ENCODE assay signal across 19 cellular contexts in the genomic region with DNA sequence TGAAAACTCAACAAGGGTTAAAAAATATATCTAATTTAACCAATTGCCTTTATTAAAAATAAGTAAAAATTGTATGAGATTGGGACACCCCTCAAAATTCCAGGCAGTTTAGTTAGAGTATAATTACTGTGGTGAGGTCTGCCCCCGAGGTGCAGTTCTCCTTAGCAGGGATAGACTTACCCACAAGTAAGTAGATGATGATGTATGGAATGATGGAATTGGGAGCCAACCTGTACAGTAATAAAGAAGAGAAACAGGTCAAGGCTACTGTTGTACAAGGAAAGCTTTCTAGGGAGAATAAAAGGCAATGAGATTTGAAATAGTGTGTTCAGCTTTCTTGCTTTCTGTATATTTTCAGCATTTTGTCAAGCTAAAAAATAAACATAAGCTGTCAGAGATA. TPM values are rescaled to one million over a fixed set of nuclear protein-coding genes. Genes with fewer than 3 reads are reported as not detected.
DNase-seq lines count a peak whose midpoint lies in the region; ATAC-seq and TF ChIP-seq lines count a peak whose summit lies in the region.
"Had no signal": no experiment of that assay in that cellular context is flagged by ENCODE, and none has a peak within 500 bp of the region (broad histone marks: within the 10 kb centered on the region; RNA-seq: fewer than 3 reads in every experiment).

No MANE protein-coding gene starts in this region.

- no peaks in the 10 kb centered on the region for H3K9me3 Mint-ChIP-seq in activated naive CD8-positive, alpha-beta T cell treated with anti-CD3 and anti-CD28 coated beads, Interleukin-2, amount 50 U/mL, for 24 hours
- H3K9me3 Mint-ChIP-seq in activated naive CD8-positive, alpha-beta T cell treated with anti-CD3 and anti-CD28 coated beads for 36 hours: no peaks in the 10 kb centered on the region
- no peaks in the 10 kb centered on the region for H3K9me3 Mint-ChIP-seq in activated CD8-positive, alpha-beta T cell treated with anti-CD3 and anti-CD28 coated beads for 36 hours
- H3K9me3 Mint-ChIP-seq: activated T-helper 1 cell treated with anti-CD3 and anti-CD28 coated beads, Interleukin-12 subunit alpha, Interleukin-12 subunit beta, Interleukin-2, Interleukin-4 antibody, amounts not matched to agents 30 ng/mL and 10 ng/mL and 1 ng/mL, durations not matched to agents 14 hours and 24 hours and 36 hours; central memory CD8-positive, alpha-beta T cell had no signal

- peaks cover 7% of the 10 kb centered on the region for H3K27me3 ChIP-seq in iPS-20b (ENCODE audit: insufficient read depth, low read length)
- no peaks in the 10 kb centered on the region for H3K27me3 ChIP-seq in transverse colon
- H3K27me3 ChIP-seq: right lobe of liver had no signal

- H3K9me3 ChIP-seq in T-helper 17 cell (ENCODE audit: control insufficient read depth, low read length, poor library complexity, severe bottlenecking) (no peaks in the 10 kb centered on the region), iPS-20b (ENCODE audit: insufficient read depth, low read depth, low read length) (no peaks in the 10 kb centered on the region), transverse colon (no peaks in the 10 kb centered on the region)
- H3K9me3 ChIP-seq: right lobe of liver had no signal

- 39 to 50% methylated on average over 1 of the region's 1 CpG for WGBS in transverse colon (ENCODE audit: low coverage in 1 of 2), 2 donors

- H3K27me3 Mint-ChIP-seq in activated naive CD8-positive, alpha-beta T cell treated with anti-CD3 and anti-CD28 coated beads, Interleukin-2, amount 50 U/mL, for 24 hours: no peaks in the 10 kb centered on the region
- H3K27me3 Mint-ChIP-seq in activated naive CD8-positive, alpha-beta T cell treated with anti-CD3 and anti-CD28 coated beads for 36 hours: no peaks in the 10 kb centered on the region
- no peaks in the 10 kb centered on the region for H3K27me3 Mint-ChIP-seq in T-helper 17 cell
- H3K27me3 Mint-ChIP-seq in activated CD8-positive, alpha-beta T cell treated with anti-CD3 and anti-CD28 coated beads for 36 hours: no peaks in the 10 kb centered on the region
- H3K27me3 Mint-ChIP-seq: central memory CD8-positive, alpha-beta T cell had no signal

- intact Hi-C loops in transverse colon (cut with DNase I; ENCODE audit: low total_unique reads): no loop called here
- intact Hi-C loops in activated CD8-positive, alpha-beta T cell treated with anti-CD3 and anti-CD28 coated beads for 36 hours (cut with micrococcal nuclease): no loop called here

- POLR2A ChIA-PET in activated CD8-positive, alpha-beta T cell treated with anti-CD3 and anti-CD28 coated beads for 36 hours (lab: Charles Lee): no interaction called here

- peak overlapping the region; percentile 80 for H3K4me3 ChIP-seq in iPS-20b (ENCODE audit: low read length)
- H3K4me3 ChIP-seq in transverse colon: no peak overlapping the region

- H3K36me3 ChIP-seq in iPS-20b (ENCODE audit: insufficient read depth, low read depth, low read length) (peaks cover 44% of the 10 kb centered on the region), transverse colon (no peaks in the 10 kb centered on the region)
- H3K36me3 ChIP-seq: right lobe of liver had no signal

- H3K27ac Mint-ChIP-seq in activated naive CD8-positive, alpha-beta T cell treated with anti-CD3 and anti-CD28 coated beads, Interleukin-2, amount 50 U/mL, for 24 hours: no peak overlapping the region
- H3K27ac Mint-ChIP-seq in activated naive CD8-positive, alpha-beta T cell treated with anti-CD3 and anti-CD28 coated beads for 36 hours: no peak overlapping the region
- peak overlapping the region; percentile 49 for H3K27ac Mint-ChIP-seq in T-helper 17 cell
- H3K27ac Mint-ChIP-seq in activated CD8-positive, alpha-beta T cell treated with anti-CD3 and anti-CD28 coated beads for 36 hours: no peak overlapping the region
- H3K27ac Mint-ChIP-seq: activated T-helper 1 cell treated with anti-CD3 and anti-CD28 coated beads, Interleukin-12 subunit alpha, Interleukin-12 subunit beta, Interleukin-2, Interleukin-4 antibody, amounts not matched to agents 30 ng/mL and 10 ng/mL and 1 ng/mL, durations not matched to agents 14 hours and 24 hours and 36 hours had no signal

- no peak for TF ChIP-seq POLR2A in transverse colon (IDR thresholded peaks at IDR 0.05)

- no peak for TF ChIP-seq EP300 in transverse colon (IDR thresholded peaks at IDR 0.05; ENCODE audit: low read depth)

- H3K4me3 Mint-ChIP-seq in activated naive CD8-positive, alpha-beta T cell treated with anti-CD3 and anti-CD28 coated beads, Interleukin-2, amount 50 U/mL, for 24 hours: peak overlapping the region; percentile 85
- no peak overlapping the region for H3K4me3 Mint-ChIP-seq in activated naive CD8-positive, alpha-beta T cell treated with anti-CD3 and anti-CD28 coated beads for 36 hours
- no peak overlapping the region for H3K4me3 Mint-ChIP-seq in T-helper 17 cell
- no peak overlapping the region for H3K4me3 Mint-ChIP-seq in activated CD8-positive, alpha-beta T cell treated with anti-CD3 and anti-CD28 coated beads for 36 hours

- CTCF ChIA-PET in activated CD8-positive, alpha-beta T cell treated with anti-CD3 and anti-CD28 coated beads for 36 hours (lab: Charles Lee): interaction anchor here (1.7 kb wide), 1 partner anchor 12 kb away, joined by 4 read pairs; no protein-coding TSS in a partner anchor

- in situ Hi-C loops in transverse colon (cut with MboI; ENCODE audit: low pct_ligation_motif_present in 1 of 4, low pct_unique_long_range_greater_than_20kb in 1 of 4, low sequenced_read_pairs in 3 of 4): no loop called here

- H3K27ac ChIP-seq in iPS-20b (ENCODE audit: low read length) (no peak overlapping the region), transverse colon (peak overlapping the region; percentile 90 to 93 (median 92))
- H3K27ac ChIP-seq: 22Rv1, KMS-11, right lobe of liver had no signal

- H3K4me1 ChIP-seq in iPS-20b (ENCODE audit: insufficient read depth, low read length) (peaks cover 2% of the 10 kb centered on the region; the same call in 1 of the 2 replicates), transverse colon (peaks cover 14 to 53% (median 41%) of the 10 kb centered on the region in 4 donors)

- peaks cover 25% of the 10 kb centered on the region for H3K4me1 Mint-ChIP-seq in activated naive CD8-positive, alpha-beta T cell treated with anti-CD3 and anti-CD28 coated beads, Interleukin-2, amount 50 U/mL, for 24 hours
- peaks cover 26% of the 10 kb centered on the region for H3K4me1 Mint-ChIP-seq in activated naive CD8-positive, alpha-beta T cell treated with anti-CD3 and anti-CD28 coated beads for 36 hours
- H3K4me1 Mint-ChIP-seq in T-helper 17 cell: peaks cover 18% of the 10 kb centered on the region
- peaks cover 19% of the 10 kb centered on the region for H3K4me1 Mint-ChIP-seq in activated CD8-positive, alpha-beta T cell treated with anti-CD3 and anti-CD28 coated beads for 36 hours (ENCODE audit: low read depth)

- DNase-seq in activated naive CD8-positive, alpha-beta T cell treated with anti-CD3 and anti-CD28 coated beads, Interleukin-2, amount 50 U/mL, for 24 hours: no peak
- no peak for DNase-seq in activated naive CD8-positive, alpha-beta T cell treated with anti-CD3 and anti-CD28 coated beads for 36 hours
- DNase-seq in T-helper 17 cell (no peak), transverse colon (no peak), NCI-H2196 treated with DMSO at 0.1 percent for 48 hours (lab: John Stamatoyannopoulos, UW; ENCODE audit: unreplicated experiment) (no peak)
- DNase-seq in activated CD8-positive, alpha-beta T cell treated with anti-CD3 and anti-CD28 coated beads for 36 hours: no peak
- no peak for DNase-seq in activated CD4-positive, alpha-beta T cell treated with anti-CD3 and anti-CD28 coated beads for 4 hours
- DNase-seq: effector CD8-positive, alpha-beta T cell; NCI-H1092 treated with DMSO at 0.1 percent for 48 hours; NCI-H774; right lobe of liver; T-helper 1 cell had no signal

- H3K9ac ChIP-seq in iPS-20b (ENCODE audit: low read depth, low read length): no peak overlapping the region
- H3K9ac ChIP-seq: KMS-11 had no signal

- H3K36me3 Mint-ChIP-seq in activated naive CD8-positive, alpha-beta T cell treated with anti-CD3 and anti-CD28 coated beads, Interleukin-2, amount 50 U/mL, for 24 hours (ENCODE audit: low read depth): peaks cover 12% of the 10 kb centered on the region
- no peaks in the 10 kb centered on the region for H3K36me3 Mint-ChIP-seq in activated naive CD8-positive, alpha-beta T cell treated with anti-CD3 and anti-CD28 coated beads for 36 hours
- H3K36me3 Mint-ChIP-seq in T-helper 17 cell (ENCODE audit: low read depth): peaks cover under 1% of the 10 kb centered on the region
- H3K36me3 Mint-ChIP-seq in activated CD8-positive, alpha-beta T cell treated with anti-CD3 and anti-CD28 coated beads for 36 hours (ENCODE audit: low read depth): peaks cover 3% of the 10 kb centered on the region

- no peak for TF ChIP-seq CTCF in transverse colon (IDR thresholded peaks at IDR 0.05)
- no peak for TF ChIP-seq CTCF in activated CD8-positive, alpha-beta T cell treated with anti-CD3 and anti-CD28 coated beads for 36 hours (IDR thresholded peaks at IDR 0.05)

- ATAC-seq in activated naive CD8-positive, alpha-beta T cell treated with anti-CD3 and anti-CD28 coated beads, Interleukin-2, amount 50 U/mL, for 24 hours: no peak
- no peak for ATAC-seq in T-helper 17 cell
- no peak for ATAC-seq in activated CD8-positive, alpha-beta T cell treated with anti-CD3 and anti-CD28 coated beads for 36 hours

RNA-seq across cellular contexts. Expression of gene LDAF1, which starts 1.8 kb away (rescaled TPM):
- 1 to 10 TPM; 5.9 to 7.3 TPM for total RNA-seq in activated naive CD8-positive, alpha-beta T cell treated with anti-CD3 and anti-CD28 coated beads for 36 hours
- total RNA-seq in T-helper 17 cell: 10 to 100 TPM in 1 of 2 donors, 1 to 10 TPM in 1; 9.5 to 15.8 TPM
- 10 to 100 TPM; 23.6 to 71.0 (median 59.3) TPM for total RNA-seq in transverse colon
- total RNA-seq in activated CD8-positive, alpha-beta T cell treated with anti-CD3 and anti-CD28 coated beads for 36 hours: 10 to 100 TPM; 10.3 to 12.6 TPM

RNA-seq across cellular contexts. Expression of gene DNAH3, which starts 9.6 kb away (rescaled TPM):
- not detected for total RNA-seq in activated naive CD8-positive, alpha-beta T cell treated with anti-CD3 and anti-CD28 coated beads for 36 hours
- total RNA-seq in T-helper 17 cell (under 1 TPM in 1 of 2 donors, not detected in 1; 0.10 TPM), transverse colon (10 to 100 TPM in 1 of 4 donors, 1 to 10 TPM in 3; 1.1 to 28.7 (median 5.5) TPM)
- total RNA-seq in activated CD8-positive, alpha-beta T cell treated with anti-CD3 and anti-CD28 coated beads for 36 hours: under 1 TPM in 1 of 2 experiments, not detected in 1; 0.02 TPM
- total RNA-seq: activated T-helper 1 cell treated with anti-CD3 and anti-CD28 coated beads, Interleukin-12 subunit alpha, Interleukin-12 subunit beta, Interleukin-2, Interleukin-4 antibody, amounts not matched to agents 30 ng/mL and 10 ng/mL and 1 ng/mL, durations not matched to agents 14 hours and 24 hours and 36 hours; fibroblast of lung; kidney epithelial cell; right lobe of liver had no signal

RNA-seq across cellular contexts. Expression of gene ZP2, which starts 51.1 kb away (rescaled TPM):
- total RNA-seq in activated naive CD8-positive, alpha-beta T cell treated with anti-CD3 and anti-CD28 coated beads for 36 hours: not detected
- total RNA-seq in T-helper 17 cell (not detected), transverse colon (under 1 TPM in 1 of 4 donors, not detected in 3; 0.27 TPM)
- not detected for total RNA-seq in activated CD8-positive, alpha-beta T cell treated with anti-CD3 and anti-CD28 coated beads for 36 hours
- total RNA-seq: activated T-helper 1 cell treated with anti-CD3 and anti-CD28 coated beads, Interleukin-12 subunit alpha, Interleukin-12 subunit beta, Interleukin-2, Interleukin-4 antibody, amounts not matched to agents 30 ng/mL and 10 ng/mL and 1 ng/mL, durations not matched to agents 14 hours and 24 hours and 36 hours; fibroblast of lung; kidney epithelial cell; right lobe of liver had no signal
